ENCODE assay signal across 9 cellular contexts in the genomic region with DNA sequence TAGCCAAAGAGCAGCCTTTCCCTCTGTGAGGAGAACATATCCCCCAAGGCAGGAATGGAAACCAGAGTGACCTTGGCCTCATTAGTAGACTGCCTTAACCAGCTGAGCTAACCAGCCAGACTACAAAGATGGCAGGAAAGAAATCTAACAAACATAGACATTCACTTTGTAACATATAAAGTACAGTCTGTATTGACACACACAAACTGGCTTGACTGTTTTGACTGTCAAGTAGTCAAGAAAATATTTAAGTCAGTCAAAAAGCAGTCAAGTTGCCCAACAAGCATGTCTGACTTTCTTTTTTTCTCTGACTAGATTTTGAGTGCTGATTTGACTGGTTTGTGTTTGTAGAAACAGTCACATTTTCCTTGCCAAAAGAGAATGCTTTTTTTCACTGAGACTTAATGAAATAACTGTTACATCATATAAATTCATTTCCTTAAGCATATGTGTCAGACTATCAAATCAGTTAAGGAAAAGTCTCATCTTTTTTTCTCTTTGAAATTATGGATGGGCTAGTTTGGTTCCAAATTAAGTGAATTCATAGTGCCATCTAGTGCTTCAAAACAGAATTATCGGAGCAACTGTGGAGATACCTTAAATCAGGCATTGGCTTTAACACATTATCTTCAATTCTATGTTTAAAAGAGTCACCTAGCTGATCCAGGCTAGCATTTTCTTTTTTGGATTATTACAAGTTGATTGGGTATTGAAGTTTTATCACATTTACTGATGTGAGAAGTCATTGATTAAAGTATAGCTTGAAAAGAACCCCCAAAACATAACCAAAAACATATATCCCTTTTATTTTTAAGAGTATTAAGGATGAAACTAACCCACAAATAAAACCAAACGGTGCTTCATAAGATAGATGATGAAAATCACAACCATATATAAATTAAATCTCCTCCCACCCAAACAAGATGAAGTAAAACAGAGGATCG.
A peak's percentile ranks its signal among the peaks of the same experiment; 100 is the strongest.
DNase-seq lines count a peak whose midpoint lies in the region; ATAC-seq and TF ChIP-seq lines count a peak whose summit lies in the region.
"Had no signal": no experiment of that assay in that cellular context is flagged by ENCODE, and none has a peak within 500 bp of the region (broad histone marks: within the 10 kb centered on the region; RNA-seq: fewer than 3 reads in every experiment).

No MANE protein-coding gene starts in this region.

- H3K4me3 ChIP-seq in astrocyte of the cerebellum (ENCODE audit: low read depth, low read length): no peak overlapping the region
- no peak overlapping the region for H3K4me3 ChIP-seq in iPS DF 6.9 (ENCODE audit: low read length)

- H3K27me3 ChIP-seq in iPS DF 6.9 (ENCODE audit: control insufficient read depth, insufficient read depth, low read length): no peaks in the 10 kb centered on the region

- H3K36me3 ChIP-seq in iPS DF 6.9 (ENCODE audit: control insufficient read depth, insufficient read depth, low read length): no peaks in the 10 kb centered on the region

- peak; percentile 72 to 76 for ATAC-seq in activated T-cell treated with anti-CD3 and anti-CD28 coated beads, Interleukin-2, amount 50 U/mL, for 4 hours
- ATAC-seq in HG03103 (IDR thresholded peaks at IDR 0.05; ENCODE audit: low read depth, unreplicated experiment): peak; percentile 69
- peak; percentile 78 for ATAC-seq in stimulated activated effector memory CD8-positive, alpha-beta T cell treated with anti-CD3 and anti-CD28 coated beads, Interleukin-12 subunit alpha, Interleukin-12 subunit beta, amount 100 ng/mL, for 72 hours
- no peak for ATAC-seq in HG03521 (IDR thresholded peaks at IDR 0.05; ENCODE audit: unreplicated experiment)

- H3K27ac Mint-ChIP-seq in stimulated activated effector memory CD8-positive, alpha-beta T cell treated with anti-CD3 and anti-CD28 coated beads, Interleukin-12 subunit alpha, Interleukin-12 subunit beta, amount 100 ng/mL, for 72 hours: no peak overlapping the region
- H3K27ac Mint-ChIP-seq: stimulated activated naive CD8-positive, alpha-beta T cell treated with anti-CD3 and anti-CD28 coated beads, Interleukin-15, Interleukin-2, amounts not matched to agents 100 ng/mL and 50 ng/mL, for 24 hours had no signal

- no peak overlapping the region for H3K27ac ChIP-seq in iPS DF 6.9 (ENCODE audit: low read length)

- H3K4me3 Mint-ChIP-seq in activated T-cell treated with anti-CD3 and anti-CD28 coated beads, Interleukin-2, amount 50 U/mL, for 4 hours: no peak overlapping the region
- no peak overlapping the region for H3K4me3 Mint-ChIP-seq in stimulated activated effector memory CD8-positive, alpha-beta T cell treated with anti-CD3 and anti-CD28 coated beads, Interleukin-12 subunit alpha, Interleukin-12 subunit beta, amount 100 ng/mL, for 72 hours
- H3K4me3 Mint-ChIP-seq: stimulated activated naive CD8-positive, alpha-beta T cell treated with anti-CD3 and anti-CD28 coated beads, Interleukin-15, Interleukin-2, amounts not matched to agents 100 ng/mL and 50 ng/mL, for 24 hours had no signal

- peak; percentile 50 for TF ChIP-seq CTCF in astrocyte of the cerebellum (IDR thresholded peaks at IDR 0.05; ENCODE audit: low read depth, low read length, missing control alignments)

- no peaks in the 10 kb centered on the region for H3K9me3 Mint-ChIP-seq in activated T-cell treated with anti-CD3 and anti-CD28 coated beads, Interleukin-2, amount 50 U/mL, for 4 hours
- H3K9me3 Mint-ChIP-seq in stimulated activated effector memory CD8-positive, alpha-beta T cell treated with anti-CD3 and anti-CD28 coated beads, Interleukin-12 subunit alpha, Interleukin-12 subunit beta, amount 100 ng/mL, for 72 hours: no peaks in the 10 kb centered on the region
- H3K9me3 Mint-ChIP-seq: stimulated activated naive CD8-positive, alpha-beta T cell treated with anti-CD3 and anti-CD28 coated beads, Interleukin-15, Interleukin-2, amounts not matched to agents 100 ng/mL and 50 ng/mL, for 24 hours had no signal

- in situ Hi-C loops in astrocyte of the cerebellum (cut with HindIII; ENCODE audit: low sequenced_read_pairs): no loop called here

- peaks cover 10% of the 10 kb centered on the region for H3K4me1 Mint-ChIP-seq in activated T-cell treated with anti-CD3 and anti-CD28 coated beads, Interleukin-2, amount 50 U/mL, for 4 hours (ENCODE audit: low read depth)
- H3K4me1 Mint-ChIP-seq in stimulated activated effector memory CD8-positive, alpha-beta T cell treated with anti-CD3 and anti-CD28 coated beads, Interleukin-12 subunit alpha, Interleukin-12 subunit beta, amount 100 ng/mL, for 72 hours: peaks cover 5% of the 10 kb centered on the region

- no peaks in the 10 kb centered on the region for H3K27me3 Mint-ChIP-seq in activated T-cell treated with anti-CD3 and anti-CD28 coated beads, Interleukin-2, amount 50 U/mL, for 4 hours (ENCODE audit: low read depth)
- H3K27me3 Mint-ChIP-seq: stimulated activated naive CD8-positive, alpha-beta T cell treated with anti-CD3 and anti-CD28 coated beads, Interleukin-15, Interleukin-2, amounts not matched to agents 100 ng/mL and 50 ng/mL, for 24 hours had no signal

- H3K36me3 Mint-ChIP-seq in activated T-cell treated with anti-CD3 and anti-CD28 coated beads, Interleukin-2, amount 50 U/mL, for 4 hours (ENCODE audit: insufficient read depth): no peaks in the 10 kb centered on the region
- H3K36me3 Mint-ChIP-seq in stimulated activated effector memory CD8-positive, alpha-beta T cell treated with anti-CD3 and anti-CD28 coated beads, Interleukin-12 subunit alpha, Interleukin-12 subunit beta, amount 100 ng/mL, for 72 hours: peaks cover 5% of the 10 kb centered on the region

- H3K4me1 ChIP-seq in iPS DF 6.9 (ENCODE audit: control insufficient read depth, insufficient read depth, low read length): no peaks in the 10 kb centered on the region

- WGBS in iPS DF 6.9 (ENCODE audit: insufficient coverage, insufficient read length): no CpG with 5 or more reads among the region's 3 CpGs

- no peak for DNase-seq in activated T-cell treated with anti-CD3 and anti-CD28 coated beads, Interleukin-2, amount 50 U/mL, for 4 hours
- DNase-seq in activated T-cell treated with anti-CD3 and anti-CD28 coated beads, Interleukin-2, amount 50 U/mL, for 48 hours: no peak
- DNase-seq in NCI-H345 treated with DMSO at 0.1 percent for 48 hours (lab: John Stamatoyannopoulos, UW; ENCODE audit: unreplicated experiment): peak; percentile 35
- DNase-seq in astrocyte of the cerebellum (ENCODE audit: low read depth): peak; percentile 41
- peak; percentile 7 for DNase-seq in iPS DF 6.9 (ENCODE audit: low read depth, low spot score)
- DNase-seq in stimulated activated effector memory CD8-positive, alpha-beta T cell treated with anti-CD3 and anti-CD28 coated beads, Interleukin-12 subunit alpha, Interleukin-12 subunit beta, amount 100 ng/mL, for 72 hours (ENCODE audit: low spot score in 2 of 2): no peak

- no peaks in the 10 kb centered on the region for H3K9me3 ChIP-seq in iPS DF 6.9 (ENCODE audit: control insufficient read depth, insufficient read depth, low read length)

Comparison
In these comparisons a context has a peak if more than half of its experiments do, and no peak if none do; other contexts are left out.
1. DNase-seq: peak in NCI-H345 treated with DMSO at 0.1 percent for 48 hours (single experiment), astrocyte of the cerebellum (single experiment) and iPS DF 6.9 (single experiment); none in activated T-cell treated with anti-CD3 and anti-CD28 coated beads, Interleukin-2, amount 50 U/mL, for 4 hours (single experiment), activated T-cell treated with anti-CD3 and anti-CD28 coated beads, Interleukin-2, amount 50 U/mL, for 48 hours (0 of 2) and stimulated activated effector memory CD8-positive, alpha-beta T cell treated with anti-CD3 and anti-CD28 coated beads, Interleukin-12 subunit alpha, Interleukin-12 subunit beta, amount 100 ng/mL, for 72 hours (0 of 2).